ENCODE assay signal across 8 cellular contexts in the genomic region with DNA sequence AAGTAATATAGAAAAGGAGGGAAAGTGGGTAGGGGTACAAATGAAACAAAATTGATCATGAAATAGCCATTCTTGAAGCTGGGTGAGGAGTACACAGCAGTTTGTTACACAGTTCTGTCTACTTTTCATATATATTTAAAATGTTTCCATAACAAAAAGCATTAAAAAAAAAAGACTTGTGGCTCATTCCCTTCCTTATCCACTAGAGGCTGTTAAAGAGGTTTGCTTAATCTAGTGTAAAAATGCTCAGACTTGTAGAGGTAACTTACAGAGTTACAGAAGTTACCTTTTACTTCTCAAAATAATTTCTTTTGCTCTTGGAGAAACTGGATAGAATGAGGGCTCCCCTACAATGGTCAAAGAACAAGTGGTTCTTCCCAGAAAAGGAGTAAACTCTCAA. TPM values are rescaled to one million over a fixed set of nuclear protein-coding genes. Genes with fewer than 3 reads are reported as not detected.
DNase-seq lines count a peak whose midpoint lies in the region; ATAC-seq and TF ChIP-seq lines count a peak whose summit lies in the region.

No MANE protein-coding gene starts in this region.

- no peak overlapping the region for H3K27ac ChIP-seq in RWPE1

- no peak overlapping the region for H3K4me3 Mint-ChIP-seq in activated CD4-positive, alpha-beta T cell treated with anti-CD3 and anti-CD28 coated beads, Interleukin-2, amount 10 ng/mL, durations not matched to agents 7 days and 5 days
- peak overlapping the region; percentile 41 to 72 for H3K4me3 Mint-ChIP-seq in effector memory CD8-positive, alpha-beta T cell
- no peak overlapping the region for H3K4me3 Mint-ChIP-seq in stimulated activated naive B cell treated with anti-CD40 and anti-IgM and Interleukin-4, amounts not matched to agents 10 μg/mL and 1 μg/mL and 100 μg/mL, for 72 hours

- H3K27me3 Mint-ChIP-seq in activated CD4-positive, alpha-beta T cell treated with anti-CD3 and anti-CD28 coated beads, Interleukin-2, amount 10 ng/mL, durations not matched to agents 7 days and 5 days, result no peaks in the 10 kb centered on the region
- H3K27me3 Mint-ChIP-seq in effector memory CD8-positive, alpha-beta T cell, result no peaks in the 10 kb centered on the region
- no peaks in the 10 kb centered on the region for H3K27me3 Mint-ChIP-seq in stimulated activated naive B cell treated with anti-CD40 and anti-IgM and Interleukin-4, amounts not matched to agents 10 μg/mL and 1 μg/mL and 100 μg/mL, for 72 hours

- peak overlapping the region; percentile 68 for H3K27ac Mint-ChIP-seq in activated CD4-positive, alpha-beta T cell treated with anti-CD3 and anti-CD28 coated beads, Interleukin-2, amount 10 ng/mL, durations not matched to agents 7 days and 5 days
- H3K27ac Mint-ChIP-seq in effector memory CD8-positive, alpha-beta T cell, result peak overlapping the region; percentile 89 to 94
- H3K27ac Mint-ChIP-seq in stimulated activated naive B cell treated with anti-CD40 and anti-IgM and Interleukin-4, amounts not matched to agents 10 μg/mL and 1 μg/mL and 100 μg/mL, for 72 hours, result peak overlapping the region; percentile 89

- no peak for DNase-seq in activated CD4-positive, alpha-beta T cell treated with anti-CD3 and anti-CD28 coated beads, Interleukin-2, amount 10 ng/mL, durations not matched to agents 7 days and 5 days
- no peak for DNase-seq in activated CD4-positive, alpha-beta T cell treated with anti-CD3 and anti-CD28 coated beads for 48 hours
- DNase-seq in RWPE1 (ENCODE audit: low spot score), result peak; percentile 34
- DNase-seq in effector memory CD8-positive, alpha-beta T cell, result no peak
- DNase-seq in stimulated activated naive B cell treated with anti-CD40 and anti-IgM and Interleukin-4, amounts not matched to agents 10 μg/mL and 1 μg/mL and 100 μg/mL, for 72 hours, result no peak
- no peak for DNase-seq in NCI-H128 (lab: John Stamatoyannopoulos, UW; ENCODE audit: unreplicated experiment)
- DNase-seq in ureter (ENCODE audit: low spot score), result no peak

- H3K9me3 Mint-ChIP-seq in activated CD4-positive, alpha-beta T cell treated with anti-CD3 and anti-CD28 coated beads, Interleukin-2, amount 10 ng/mL, durations not matched to agents 7 days and 5 days, result no peaks in the 10 kb centered on the region
- H3K9me3 Mint-ChIP-seq in effector memory CD8-positive, alpha-beta T cell, result no peaks in the 10 kb centered on the region
- peaks cover 2 to 5% of the 10 kb centered on the region in 2 donors for H3K9me3 Mint-ChIP-seq in stimulated activated naive B cell treated with anti-CD40 and anti-IgM and Interleukin-4, amounts not matched to agents 10 μg/mL and 1 μg/mL and 100 μg/mL, for 72 hours

- CTCF ChIA-PET in activated CD4-positive, alpha-beta T cell treated with anti-CD3 and anti-CD28 coated beads, Interleukin-2, amount 10 ng/mL, durations not matched to agents 7 days and 5 days (lab: Charles Lee), result interaction anchor here (1.0 to 1.4 kb wide), 2 partner anchors 23 to 26 kb away, joined by 3 read pairs; no protein-coding TSS in a partner anchor
- CTCF ChIA-PET in RWPE1 (lab: Yijun Ruan, JAX), result no interaction called here

- peaks cover 87% of the 10 kb centered on the region for H3K4me1 Mint-ChIP-seq in activated CD4-positive, alpha-beta T cell treated with anti-CD3 and anti-CD28 coated beads, Interleukin-2, amount 10 ng/mL, durations not matched to agents 7 days and 5 days
- peaks cover 61 to 77% of the 10 kb centered on the region in 2 donors for H3K4me1 Mint-ChIP-seq in effector memory CD8-positive, alpha-beta T cell (ENCODE audit: low read depth in 2 of 2)
- peaks cover 53 to 86% of the 10 kb centered on the region in 2 donors for H3K4me1 Mint-ChIP-seq in stimulated activated naive B cell treated with anti-CD40 and anti-IgM and Interleukin-4, amounts not matched to agents 10 μg/mL and 1 μg/mL and 100 μg/mL, for 72 hours

- POLR2A ChIA-PET in activated CD4-positive, alpha-beta T cell treated with anti-CD3 and anti-CD28 coated beads, Interleukin-2, amount 10 ng/mL, durations not matched to agents 7 days and 5 days (lab: Charles Lee), result no interaction called here
- POLR2A ChIA-PET in RWPE1 (lab: Yijun Ruan, JAX; ENCODE audit: low non-redundant PET), result no interaction called here

- H3K36me3 Mint-ChIP-seq in activated CD4-positive, alpha-beta T cell treated with anti-CD3 and anti-CD28 coated beads, Interleukin-2, amount 10 ng/mL, durations not matched to agents 7 days and 5 days (ENCODE audit: low read depth), result peaks cover 49% of the 10 kb centered on the region
- peaks cover 28% of the 10 kb centered on the region for H3K36me3 Mint-ChIP-seq in effector memory CD8-positive, alpha-beta T cell (ENCODE audit: insufficient read depth)
- peaks cover 37 to 42% of the 10 kb centered on the region in 2 donors for H3K36me3 Mint-ChIP-seq in stimulated activated naive B cell treated with anti-CD40 and anti-IgM and Interleukin-4, amounts not matched to agents 10 μg/mL and 1 μg/mL and 100 μg/mL, for 72 hours

- peak; percentile 72 for TF ChIP-seq CTCF in RWPE1 (conservative IDR thresholded peaks at IDR 0.05; ENCODE audit: low read depth)

- peak; percentile 28 for ATAC-seq in effector memory CD8-positive, alpha-beta T cell (replicated peaks)
- ATAC-seq in stimulated activated naive B cell treated with anti-CD40 and anti-IgM and Interleukin-4, amounts not matched to agents 10 μg/mL and 1 μg/mL and 100 μg/mL, for 72 hours (replicated peaks), result no peak
- ATAC-seq in HG03196 (IDR thresholded peaks at IDR 0.05; ENCODE audit: unreplicated experiment), result no peak

RNA-seq across cellular contexts. Expression of a gene that starts 8.1 kb away (rescaled TPM):
- total RNA-seq in activated CD4-positive, alpha-beta T cell treated with anti-CD3 and anti-CD28 coated beads, Interleukin-2, amount 10 ng/mL, durations not matched to agents 7 days and 5 days, result 100 to 1,000 TPM; 378 to 423 TPM
- total RNA-seq in ureter, result 35.7 TPM

Comparison
In these comparisons a context has a peak if more than half of its experiments do, and no peak if none do; other contexts are left out.
1. H3K4me3 Mint-ChIP-seq: peak in effector memory CD8-positive, alpha-beta T cell (2 of 2); none in activated CD4-positive, alpha-beta T cell treated with anti-CD3 and anti-CD28 coated beads, Interleukin-2, amount 10 ng/mL, durations not matched to agents 7 days and 5 days (single experiment) and stimulated activated naive B cell treated with anti-CD40 and anti-IgM and Interleukin-4, amounts not matched to agents 10 μg/mL and 1 μg/mL and 100 μg/mL, for 72 hours (0 of 2).
2. RNA of a gene that starts 8.1 kb away (total RNA-seq): 378 to 423 TPM in activated CD4-positive, alpha-beta T cell treated with anti-CD3 and anti-CD28 coated beads, Interleukin-2, amount 10 ng/mL, durations not matched to agents 7 days and 5 days; 35.7 TPM in ureter (single experiment); every median in the first group is over 10 times any median in the second.
3. Peak in every context shown above with its lines, with median percentiles within 50 percentile points of each other: H3K27ac Mint-ChIP-seq.